Comparison of ENCODE assay signal across 8 cellular contexts in genomic region chr11:33733978-33734377, GRCh38. TPM values are rescaled to one million over a fixed set of nuclear protein-coding genes. Genes with fewer than 3 reads are reported as not detected.
DNase-seq lines count a peak whose midpoint lies in the region; ATAC-seq and TF ChIP-seq lines count a peak whose summit lies in the region.

No MANE protein-coding gene starts in this region.

- DNase-seq in CD4-positive, alpha-beta memory T cell = no peak
- DNase-seq in NCI-H2029 (lab: John Stamatoyannopoulos, UW) (peak; percentile 68), coronary artery (ENCODE audit: low spot score) (no peak), omental fat pad (ENCODE audit: low spot score) (no peak)

- no peak overlapping the region for H2AFZ ChIP-seq in neural cell (ENCODE audit: low read depth, low read length)

- no peak overlapping the region for H3K27ac ChIP-seq in CD4-positive, alpha-beta memory T cell (ENCODE audit: low read depth, low read length)
- H3K27ac ChIP-seq in coronary artery = peak overlapping the region; percentile 90 to 95
- no peak overlapping the region for H3K27ac ChIP-seq in neural cell (ENCODE audit: low read length)

- H3K27ac Mint-ChIP-seq in CD4-positive, alpha-beta memory T cell = peak overlapping the region in 4 of 7 donors; percentile 6 to 53 (median 22)

- H3K27me3 Mint-ChIP-seq in CD4-positive, alpha-beta memory T cell = no peaks in the 10 kb centered on the region

- peak overlapping the region; percentile 51 to 96 (median 90) for H3K4me3 Mint-ChIP-seq in CD4-positive, alpha-beta memory T cell

- peaks cover 28 to 52% (median 39%) of the 10 kb centered on the region in 4 donors for H3K4me1 Mint-ChIP-seq in CD4-positive, alpha-beta memory T cell

- H3K9ac ChIP-seq in neural cell (ENCODE audit: low read length) = no peak overlapping the region

- H3K79me2 ChIP-seq in neural cell (replicated peaks; ENCODE audit: insufficient read depth, low read length) = peaks cover 35% of the 10 kb centered on the region

- POLR2A ChIA-PET in CD4-positive, alpha-beta memory T cell (lab: Charles Lee; ENCODE audit: partially characterized antibody) = interaction anchor here (1.2 to 4.9 kb wide), 2 partner anchors 33 to 39 kb away, joined by 3 to 33 read pairs; partner anchors contain the start of gene C11orf91

- H3K36me3 Mint-ChIP-seq in CD4-positive, alpha-beta memory T cell = peaks cover 0 to 3% of the 10 kb centered on the region in 2 donors

- CTCF ChIA-PET in CD4-positive, alpha-beta memory T cell (lab: Charles Lee; ENCODE audit: partially characterized antibody) = interaction anchor here (2.0 to 2.9 kb wide), 3 partner anchors 8 to 32 kb away, joined by 5 to 15 read pairs (median 9); no protein-coding TSS in a partner anchor

- H3K4me1 ChIP-seq in CD4-positive, alpha-beta memory T cell (ENCODE audit: insufficient read depth, low read length) = peaks cover 35% of the 10 kb centered on the region

- no peaks in the 10 kb centered on the region for H4K20me1 ChIP-seq in neural cell (ENCODE audit: insufficient read depth)

- no peaks in the 10 kb centered on the region for H3F3A ChIP-seq in neural cell (ENCODE audit: insufficient read depth, low read length, poor library complexity, severe bottlenecking)

- H3K4me3 ChIP-seq in CD4-positive, alpha-beta memory T cell (ENCODE audit: low read length in 2 of 2) = peak overlapping the region in 1 of 2 donors; percentile 8
- peak overlapping the region; percentile 95 for H3K4me3 ChIP-seq in coronary artery
- peak overlapping the region; percentile 93 for H3K4me3 ChIP-seq in neural cell (ENCODE audit: low read length)

- TF ChIP-seq CTCF in coronary artery (IDR thresholded peaks at IDR 0.05) (no peak), neural cell (IDR thresholded peaks at IDR 0.05; ENCODE audit: poor library complexity, severe bottlenecking) (no peak), omental fat pad (IDR thresholded peaks at IDR 0.05) (no peak)

- H3K4me2 ChIP-seq in neural cell (ENCODE audit: low read length) = no peak overlapping the region

- no peaks in the 10 kb centered on the region for H3K9me2 ChIP-seq in neural cell (ENCODE audit: insufficient read depth, low read length)

- no peaks in the 10 kb centered on the region for H3K9me3 ChIP-seq in CD4-positive, alpha-beta memory T cell (ENCODE audit: control insufficient read depth in 1 of 2, low read length in 2 of 2)
- H3K9me3 ChIP-seq in neural cell (ENCODE audit: low read length) = no peaks in the 10 kb centered on the region

- TF ChIP-seq EP300 in neural cell (conservative IDR thresholded peaks at IDR 0.05; ENCODE audit: poor library complexity, severe bottlenecking) = no peak

- peaks cover 0 to 2% (median 0%) of the 10 kb centered on the region in 8 donors for H3K9me3 Mint-ChIP-seq in CD4-positive, alpha-beta memory T cell

- intact Hi-C loops in CD4-positive, alpha-beta memory T cell (cut with micrococcal nuclease) = loop anchor here (10.0 kb wide), 1 partner anchor 479 kb away; the partner anchor contains the start of gene HIPK3

- no peak for TF ChIP-seq RAD21 in neural cell (conservative IDR thresholded peaks at IDR 0.05)

- no peak for ATAC-seq in HG02885 (IDR thresholded peaks at IDR 0.05; ENCODE audit: poor library complexity, unreplicated experiment)
- ATAC-seq in omental fat pad (ENCODE audit: low FRiP score) = no peak
- ATAC-seq in GM21825 (IDR thresholded peaks at IDR 0.05; ENCODE audit: unreplicated experiment) = no peak
- no peak for ATAC-seq in HG03097 (IDR thresholded peaks at IDR 0.05; ENCODE audit: low FRiP score, unreplicated experiment)

- H3K36me3 ChIP-seq in CD4-positive, alpha-beta memory T cell (ENCODE audit: insufficient read depth, low read length) = no peaks in the 10 kb centered on the region
- H3K36me3 ChIP-seq in neural cell (ENCODE audit: insufficient read depth, low read length) = no peaks in the 10 kb centered on the region

- no peaks in the 10 kb centered on the region for H3K27me3 ChIP-seq in CD4-positive, alpha-beta memory T cell (ENCODE audit: insufficient read depth, low read length)
- H3K27me3 ChIP-seq in neural cell (ENCODE audit: insufficient read depth, low read depth, low read length) = no peaks in the 10 kb centered on the region

TF ChIP-seq in neural cell, 6 proteins besides CTCF, POLR2A, EP300 and RAD21:
- TF ChIP-seq EZH2 (IDR thresholded peaks at IDR 0.05; ENCODE audit: borderline replicate concordance, insufficient read depth, low read length, poor library complexity, severe bottlenecking) (no peak), REST (IDR thresholded peaks at IDR 0.05; ENCODE audit: borderline replicate concordance) (no peak), TAF1 (IDR thresholded peaks at IDR 0.05; ENCODE audit: low read depth) (no peak), SMC3 (conservative IDR thresholded peaks at IDR 0.05; ENCODE audit: poor library complexity) (no peak), MXI1 (conservative IDR thresholded peaks at IDR 0.05; ENCODE audit: poor library complexity, severe bottlenecking) (no peak), POLR2AphosphoS5 (IDR thresholded peaks at IDR 0.05) (no peak)

RNA-seq across cellular contexts. Expression of gene CD59, which starts 2.2 kb away (rescaled TPM):
- 100 to 1,000 TPM in 1 of 2 experiments, 10 to 100 TPM in 1; 95.8 to 100 TPM for total RNA-seq in CD4-positive, alpha-beta memory T cell
- polyA plus RNA-seq in CD4-positive, alpha-beta memory T cell = 10 to 100 TPM; 68.3 to 76.1 TPM
- polyA plus RNA-seq in neural cell = 248 and 253 TPM in 2 replicates
- 95.0 and 134 TPM in 2 replicates for polyA minus RNA-seq in neural cell
- total RNA-seq in omental fat pad = 100 to 1,000 TPM; 327 to 685 (median 490) TPM

RNA-seq across cellular contexts. Expression of gene C11orf91, which starts 33.4 kb away (rescaled TPM):
- under 1 TPM in 1 of 2 experiments, not detected in 1; 0.49 TPM for total RNA-seq in CD4-positive, alpha-beta memory T cell
- not detected for polyA plus RNA-seq in CD4-positive, alpha-beta memory T cell
- polyA plus RNA-seq in neural cell = not detected in 2 replicates
- not detected in 2 replicates for polyA minus RNA-seq in neural cell
- not detected for total RNA-seq in omental fat pad

RNA-seq across cellular contexts. Expression of gene FBXO3, which starts 40.3 kb away (rescaled TPM):
- total RNA-seq in CD4-positive, alpha-beta memory T cell = 10 to 100 TPM; 55.1 to 55.6 TPM
- polyA plus RNA-seq in CD4-positive, alpha-beta memory T cell = 10 to 100 TPM; 40.9 to 45.0 TPM
- polyA plus RNA-seq in neural cell = 112 and 115 TPM in 2 replicates
- polyA minus RNA-seq in neural cell = 101 and 123 TPM in 2 replicates
- total RNA-seq in omental fat pad = 10 to 100 TPM; 23.0 to 55.8 (median 30.8) TPM

Comparison
In these comparisons a context has a peak if more than half of its experiments do, and no peak if none do; other contexts are left out.
1. H3K27ac ChIP-seq: peak in coronary artery (2 of 2); none in CD4-positive, alpha-beta memory T cell (single experiment) and neural cell (single experiment).